In genomic region chr12:6975297-6976032, GRCh38 we compare ENCODE assay signal across 1 cellular context.
TF ChIP-seq lines count a peak whose summit lies in the region.

No MANE protein-coding gene starts in this region.

TF ChIP-seq in endothelial cell of umbilical vein, 7 proteins besides CTCF, POLR2A, EP300 and RAD21:
- TF ChIP-seq FOS (IDR thresholded peaks at IDR 0.05; ENCODE audit: borderline replicate concordance, insufficient read depth, low read length) (no peak), GATA2 (IDR thresholded peaks at IDR 0.05; ENCODE audit: insufficient read depth, insufficient read length, low read depth, low read length) (no peak), MYC (IDR thresholded peaks at IDR 0.05; ENCODE audit: low read depth, low read length) (no peak), POLR2AphosphoS5 (IDR thresholded peaks at IDR 0.05; ENCODE audit: insufficient read depth, low read depth, low read length) (no peak), EZH2 (IDR thresholded peaks at IDR 0.05; ENCODE audit: borderline replicate concordance, low read depth, low read length, severe bottlenecking) (no peak), JUN (IDR thresholded peaks at IDR 0.05; ENCODE audit: borderline replicate concordance, insufficient read depth, insufficient read length, low read depth) (no peak)
- TF ChIP-seq, protein P1, sequence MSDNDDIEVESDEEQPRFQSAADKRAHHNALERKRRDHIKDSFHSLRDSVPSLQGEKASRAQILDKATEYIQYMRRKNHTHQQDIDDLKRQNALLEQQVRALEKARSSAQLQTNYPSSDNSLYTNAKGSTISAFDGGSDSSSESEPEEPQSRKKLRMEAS (IDR thresholded peaks at IDR 0.05; ENCODE audit: insufficient read depth, insufficient read length): no peak
